In the genomic region with DNA sequence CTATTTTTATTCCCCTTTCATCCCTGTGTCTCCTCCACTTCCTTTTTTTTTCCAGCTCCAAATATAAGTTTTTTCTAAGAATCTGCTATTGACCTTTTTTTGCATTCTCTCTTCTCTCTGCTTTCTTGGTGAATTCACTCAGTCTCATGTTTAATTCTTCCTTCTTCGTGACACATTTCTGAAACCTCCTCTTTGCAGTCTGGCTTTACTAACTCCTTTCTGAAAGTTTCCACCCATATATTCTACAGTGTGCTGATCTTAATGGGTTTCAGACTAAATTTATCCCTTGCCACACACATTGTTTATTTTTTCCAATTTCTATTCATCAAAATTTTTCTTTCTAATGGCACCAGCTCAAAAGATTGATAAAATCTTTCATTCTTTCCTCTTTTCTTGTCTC, we compare ENCODE assay signal across 31 cellular contexts. TPM values are rescaled to one million over a fixed set of nuclear protein-coding genes. Genes with fewer than 3 reads are reported as not detected.
DNase-seq lines count a peak whose midpoint lies in the region; ATAC-seq, FAIRE-seq and TF ChIP-seq lines count a peak whose summit lies in the region.
"Had no signal": no experiment of that assay in that cellular context is flagged by ENCODE, and none has a peak within 500 bp of the region (broad histone marks: within the 10 kb centered on the region; RNA-seq: fewer than 3 reads in every experiment).

No MANE protein-coding gene starts in this region.

- H3K27ac Mint-ChIP-seq in activated T-cell treated with anti-CD3 and anti-CD28 coated beads, Interleukin-2, amount 50 U/mL, for 72 hours: peak overlapping the region; percentile 93
- H3K27ac Mint-ChIP-seq in activated T-helper 2 cell treated with anti-CD3 and anti-CD28 coated beads, Interferon-gamma antibody, Interleukin-2, Interleukin-4, amounts not matched to agents 10 μg/mL and 5 μg/mL and 100 μg/mL, durations not matched to agents 14 hours and 24 hours and 36 hours: peak overlapping the region; percentile 94
- peak overlapping the region in 2 of 3 experiments; percentile 38 to 55 for H3K27ac Mint-ChIP-seq in nephron
- H3K27ac Mint-ChIP-seq: effector memory CD8-positive, alpha-beta T cell; T-helper 17 cell had no signal

- peak; percentile 72 to 73 for ATAC-seq in activated T-cell treated with anti-CD3 and anti-CD28 coated beads, Interleukin-2, amount 50 U/mL, for 72 hours (replicated peaks in 1 of 2)
- ATAC-seq in GM19452 (IDR thresholded peaks at IDR 0.05; ENCODE audit: unreplicated experiment): no peak
- ATAC-seq: effector memory CD8-positive, alpha-beta T cell; gastrocnemius medialis; T-helper 17 cell had no signal

- FAIRE-seq in H54 (lab: Jason Lieb, UNC): no peak
- FAIRE-seq: HTR-8/SVneo had no signal

- H3K4me3 ChIP-seq in uterus: no peak overlapping the region
- H3K4me3 ChIP-seq: BLaER1, esophagus squamous epithelium, gastrocnemius medialis, hepatocyte, upper lobe of left lung had no signal

- peaks cover 37% of the 10 kb centered on the region for H3K4me1 Mint-ChIP-seq in activated T-cell treated with anti-CD3 and anti-CD28 coated beads, Interleukin-2, amount 50 U/mL, for 72 hours (ENCODE audit: low read depth)
- peaks cover 49% of the 10 kb centered on the region for H3K4me1 Mint-ChIP-seq in activated T-helper 2 cell treated with anti-CD3 and anti-CD28 coated beads, Interferon-gamma antibody, Interleukin-2, Interleukin-4, amounts not matched to agents 10 μg/mL and 5 μg/mL and 100 μg/mL, durations not matched to agents 14 hours and 24 hours and 36 hours (ENCODE audit: low read depth)
- peaks cover 30% of the 10 kb centered on the region for H3K4me1 Mint-ChIP-seq in nephron
- H3K4me1 Mint-ChIP-seq: naive B cell had no signal

- peaks cover 13 to 16% of the 10 kb centered on the region in 2 donors for H3K4me1 ChIP-seq in uterus
- H3K4me1 ChIP-seq: Caco-2, gastrocnemius medialis had no signal

- TF ChIP-seq CTCF in nephron (IDR thresholded peaks at IDR 0.05; ENCODE audit: unreplicated experiment in 3 of 3) (no peak), uterus (IDR thresholded peaks at IDR 0.05) (no peak)

- peaks cover 3 to 8% of the 10 kb centered on the region in 2 donors for H3K36me3 Mint-ChIP-seq in activated T-cell treated with anti-CD3 and anti-CD28 coated beads, Interleukin-2, amount 50 U/mL, for 72 hours (ENCODE audit: insufficient read depth in 2 of 2)
- H3K36me3 Mint-ChIP-seq in activated T-helper 2 cell treated with anti-CD3 and anti-CD28 coated beads, Interferon-gamma antibody, Interleukin-2, Interleukin-4, amounts not matched to agents 10 μg/mL and 5 μg/mL and 100 μg/mL, durations not matched to agents 14 hours and 24 hours and 36 hours (ENCODE audit: low read depth): peaks cover 21% of the 10 kb centered on the region
- H3K36me3 Mint-ChIP-seq in nephron (ENCODE audit: low read depth): no peaks in the 10 kb centered on the region
- H3K36me3 Mint-ChIP-seq: naive B cell had no signal

- no peaks in the 10 kb centered on the region for H3K27me3 Mint-ChIP-seq in activated T-cell treated with anti-CD3 and anti-CD28 coated beads, Interleukin-2, amount 50 U/mL, for 72 hours (ENCODE audit: low read depth)
- no peaks in the 10 kb centered on the region for H3K27me3 Mint-ChIP-seq in activated T-helper 2 cell treated with anti-CD3 and anti-CD28 coated beads, Interferon-gamma antibody, Interleukin-2, Interleukin-4, amounts not matched to agents 10 μg/mL and 5 μg/mL and 100 μg/mL, durations not matched to agents 14 hours and 24 hours and 36 hours (ENCODE audit: low read depth)
- no peaks in the 10 kb centered on the region for H3K27me3 Mint-ChIP-seq in nephron (ENCODE audit: low read depth)
- H3K27me3 Mint-ChIP-seq: effector memory CD8-positive, alpha-beta T cell had no signal

- TF ChIP-seq POLR2A in uterus (IDR thresholded peaks at IDR 0.05) (no peak), H54 (IDR thresholded peaks at IDR 0.05; ENCODE audit: low read depth, low read length) (no peak)

- no peaks in the 10 kb centered on the region for H3K27me3 ChIP-seq in uterus
- H3K27me3 ChIP-seq: BLaER1, esophagus squamous epithelium, gastrocnemius medialis, hepatocyte, upper lobe of left lung had no signal

- peaks cover 2 to 8% of the 10 kb centered on the region in 2 donors for H3K9me3 Mint-ChIP-seq in activated T-cell treated with anti-CD3 and anti-CD28 coated beads, Interleukin-2, amount 50 U/mL, for 72 hours
- peaks cover 10% of the 10 kb centered on the region for H3K9me3 Mint-ChIP-seq in activated T-helper 2 cell treated with anti-CD3 and anti-CD28 coated beads, Interferon-gamma antibody, Interleukin-2, Interleukin-4, amounts not matched to agents 10 μg/mL and 5 μg/mL and 100 μg/mL, durations not matched to agents 14 hours and 24 hours and 36 hours
- no peaks in the 10 kb centered on the region for H3K9me3 Mint-ChIP-seq in nephron
- H3K9me3 Mint-ChIP-seq: effector memory CD8-positive, alpha-beta T cell had no signal

- H3K9me3 ChIP-seq in uterus: no peaks in the 10 kb centered on the region
- H3K9me3 ChIP-seq: Caco-2, esophagus squamous epithelium, gastrocnemius medialis, upper lobe of left lung had no signal

- peak overlapping the region; percentile 90 to 93 for H3K27ac ChIP-seq in uterus
- H3K27ac ChIP-seq: BLaER1 had no signal

- DNase-seq in activated T-cell treated with anti-CD3 and anti-CD28 coated beads, Interleukin-2, amount 50 U/mL, for 72 hours: no peak
- no peak for DNase-seq in activated T-cell treated with anti-CD3 and anti-CD28 coated beads for 4 hours
- DNase-seq in activated T-helper 2 cell treated with anti-CD3 and anti-CD28 coated beads, Interferon-gamma antibody, Interleukin-2, Interleukin-4, amounts not matched to agents 10 μg/mL and 5 μg/mL and 100 μg/mL, durations not matched to agents 14 hours and 24 hours and 36 hours (ENCODE audit: low spot score): no peak
- no peak for DNase-seq in uterus
- DNase-seq in H54 (ENCODE audit: insufficient read length, low spot score): no peak
- no peak for DNase-seq in AG08395 (ENCODE audit: low spot score)
- DNase-seq: ACHN; activated CD4-positive, alpha-beta T cell treated with anti-CD3 and anti-CD28 coated beads for 48 hours; activated CD8-positive, alpha-beta memory T cell treated with anti-CD3 and anti-CD28 coated beads, Interleukin-2, amount 50 U/mL, for 4 hours; activated gamma-delta T cell treated with Interleukin-2 at 50 U/mL for 16 hours; Caco-2; DMS79 treated with DMSO at 0.1 percent for 48 hours; effector memory CD8-positive, alpha-beta T cell; esophagus squamous epithelium; gastrocnemius medialis; Karpas-422; mesenchymal stem cell; MV-4-11; naive B cell; NCI-H2171 treated with DMSO at 0.1 percent for 48 hours; NCI-H524 treated with DMSO at 0.1 percent for 48 hours; occipital lobe; stimulated activated CD4-positive, alpha-beta T cell treated with anti-CD3 and anti-CD28 coated beads, Interleukin-4, amount 100 ng/mL, for 1 hour; stimulated activated naive CD4-positive, alpha-beta T cell treated with Interleukin-2 at 50 U/mL for 16 hours; T-helper 17 cell; upper lobe of left lung had no signal

- no peaks in the 10 kb centered on the region for H3K36me3 ChIP-seq in uterus
- H3K36me3 ChIP-seq: BLaER1, esophagus squamous epithelium, gastrocnemius medialis, upper lobe of left lung had no signal

- peak overlapping the region; percentile 40 to 79 for H3K4me3 Mint-ChIP-seq in activated T-cell treated with anti-CD3 and anti-CD28 coated beads, Interleukin-2, amount 50 U/mL, for 72 hours
- H3K4me3 Mint-ChIP-seq in activated T-helper 2 cell treated with anti-CD3 and anti-CD28 coated beads, Interferon-gamma antibody, Interleukin-2, Interleukin-4, amounts not matched to agents 10 μg/mL and 5 μg/mL and 100 μg/mL, durations not matched to agents 14 hours and 24 hours and 36 hours (ENCODE audit: low read depth): peak overlapping the region; percentile 60
- H3K4me3 Mint-ChIP-seq in nephron: peak overlapping the region in 1 of 3 experiments; percentile 7
- H3K4me3 Mint-ChIP-seq: effector memory CD8-positive, alpha-beta T cell; T-helper 17 cell had no signal

- intact Hi-C loops in activated T-helper 2 cell treated with anti-CD3 and anti-CD28 coated beads, Interferon-gamma antibody, Interleukin-2, Interleukin-4, amounts not matched to agents 10 μg/mL and 5 μg/mL and 100 μg/mL, durations not matched to agents 14 hours and 24 hours and 36 hours (cut with micrococcal nuclease): loop anchor here (10.0 kb wide), 1 partner anchor 443 kb away; the partner anchor contains the start of gene CYREN
- intact Hi-C loops in uterus (cut with DNase I; ENCODE audit: low total_unique reads): no loop called here

RNA-seq across cellular contexts. Expression of gene CALD1, which starts 47.8 kb away (rescaled TPM):
- 10 to 100 TPM; 10.8 to 20.0 TPM for total RNA-seq in activated T-cell treated with anti-CD3 and anti-CD28 coated beads, Interleukin-2, amount 50 U/mL, for 72 hours
- 10.1 and 11.3 TPM in 2 replicates for total RNA-seq in activated T-helper 2 cell treated with anti-CD3 and anti-CD28 coated beads, Interferon-gamma antibody, Interleukin-2, Interleukin-4, amounts not matched to agents 10 μg/mL and 5 μg/mL and 100 μg/mL, durations not matched to agents 14 hours and 24 hours and 36 hours
- 1,000 to 10,000 TPM in 1 of 4 donors, 100 to 1,000 TPM in 3; 351 to 1,046 (median 551) TPM for total RNA-seq in uterus

Comparison
In these comparisons a context has a peak if more than half of its experiments do, and no peak if none do; other contexts are left out.
1. RNA of gene CALD1, which starts 47.8 kb away (total RNA-seq): 351 to 1,046 TPM in uterus; 10.8 to 20.0 TPM in activated T-cell treated with anti-CD3 and anti-CD28 coated beads, Interleukin-2, amount 50 U/mL, for 72 hours and 10.1 to 11.3 TPM in activated T-helper 2 cell treated with anti-CD3 and anti-CD28 coated beads, Interferon-gamma antibody, Interleukin-2, Interleukin-4, amounts not matched to agents 10 μg/mL and 5 μg/mL and 100 μg/mL, durations not matched to agents 14 hours and 24 hours and 36 hours; every median in the first group is over 10 times any median in the second.
2. Peak in every context shown above with its lines, with median percentiles within 50 percentile points of each other: H3K27ac Mint-ChIP-seq.